27 cellular contexts compared by ENCODE assay signal in the genomic region with DNA sequence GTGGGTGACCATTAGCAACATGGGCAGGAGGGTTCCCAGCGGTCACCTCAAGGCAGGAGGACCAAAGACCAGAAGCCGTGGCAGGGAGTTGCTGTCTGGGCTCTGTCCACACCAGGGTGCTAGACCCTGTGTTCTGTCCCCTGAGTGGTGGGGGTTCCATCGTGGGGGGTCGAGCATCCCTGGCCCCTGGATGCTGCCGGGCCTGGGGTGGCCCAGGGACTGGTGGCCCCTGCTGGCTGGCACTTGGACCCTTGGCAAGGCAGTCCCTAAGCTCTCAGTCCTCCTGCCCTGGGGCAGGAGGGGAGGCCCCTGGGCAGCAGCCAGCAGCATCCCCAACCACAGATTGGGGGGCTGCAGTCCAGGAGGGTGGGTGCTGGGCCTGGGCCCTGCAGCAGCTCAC. TPM values are rescaled to one million over a fixed set of nuclear protein-coding genes. Genes with fewer than 3 reads are reported as not detected.
DNase-seq lines count a peak whose midpoint lies in the region; ATAC-seq, FAIRE-seq and TF ChIP-seq lines count a peak whose summit lies in the region.
"Had no signal": no experiment of that assay in that cellular context is flagged by ENCODE, and none has a peak within 500 bp of the region (broad histone marks: within the 10 kb centered on the region; RNA-seq: fewer than 3 reads in every experiment).

No MANE protein-coding gene starts in this region.

- POLR2A ChIA-PET in A549 (lab: Yijun Ruan, JAX) = no interaction called here

- TF ChIP-seq RAD21 in A549 (conservative IDR thresholded peaks at IDR 0.05 in 1 of 2, IDR thresholded peaks at IDR 0.05 in 1 of 2) = no peak

- H3K9ac ChIP-seq in astrocyte (ENCODE audit: low read length) = peak overlapping the region; percentile 23

- TF ChIP-seq EP300 in A549 (IDR thresholded peaks at IDR 0.05) = no peak

- H3K9me3 Mint-ChIP-seq in Calu3 (ENCODE audit: low read depth, unreplicated experiment) = no peaks in the 10 kb centered on the region
- H3K9me3 Mint-ChIP-seq in astrocyte (ENCODE audit: unreplicated experiment) = no peaks in the 10 kb centered on the region
- H3K9me3 Mint-ChIP-seq: CD4-positive, alpha-beta memory T cell had no signal

- H3K4me2 ChIP-seq in A549 (peak overlapping the region; percentile 30), astrocyte (ENCODE audit: low read length) (no peak overlapping the region), osteoblast (ENCODE audit: insufficient read depth, low read length) (no peak overlapping the region)

- no peaks in the 10 kb centered on the region for H3K27me3 Mint-ChIP-seq in Calu3 (ENCODE audit: unreplicated experiment)
- peaks cover 14% of the 10 kb centered on the region for H3K27me3 Mint-ChIP-seq in astrocyte (ENCODE audit: low read depth, unreplicated experiment)
- H3K27me3 Mint-ChIP-seq: CD4-positive, alpha-beta memory T cell had no signal

- H3K79me2 ChIP-seq in astrocyte (ENCODE audit: insufficient read depth, low read length) (no peaks in the 10 kb centered on the region), osteoblast (ENCODE audit: insufficient read depth, low read length) (no peaks in the 10 kb centered on the region)

- peak overlapping the region; percentile 87 for H3K27ac Mint-ChIP-seq in Calu3 (ENCODE audit: unreplicated experiment)
- H3K27ac Mint-ChIP-seq in astrocyte (ENCODE audit: unreplicated experiment) = no peak overlapping the region
- H3K27ac Mint-ChIP-seq: CD4-positive, alpha-beta memory T cell had no signal

- intact Hi-C loops in Calu3 (cut with micrococcal nuclease; ENCODE audit: unreplicated experiment) = no loop called here

- no peak for FAIRE-seq in A549 (lab: Jason Lieb, UNC)
- FAIRE-seq in astrocyte (lab: Jason Lieb, UNC) = no peak
- FAIRE-seq: A204.1, GM12891, H54 had no signal

- no peak for DNase-seq in A549 (ENCODE audit: low read depth in 1 of 2, low spot score in 1 of 2)
- no peak for DNase-seq in Calu3
- DNase-seq in astrocyte (ENCODE audit: low read depth) = no peak
- peak; percentile 39 for DNase-seq in osteoblast (ENCODE audit: insufficient read length, low spot score, missing footprints)
- DNase-seq in DMS53 (lab: John Stamatoyannopoulos, UW) = no peak
- DNase-seq in iPS-NIHi11 (ENCODE audit: low spot score) = no peak
- DNase-seq: C1 segment of cervical spinal cord; CD4-positive, alpha-beta memory T cell; COR-L47; DMS 273 treated with DMSO at 0.1 percent for 48 hours; DMS79 treated with DMSO at 0.1 percent for 48 hours; GF-D8; KBM-7; MV-4-11; NCI-H1105; NCI-H1436 treated with DMSO at 0.1 percent for 48 hours; NCI-H187 treated with DMSO at 0.1 percent for 48 hours; NCI-H2171 treated with DMSO at 0.1 percent for 48 hours; NCI-H345; NCI-H510A treated with DMSO at 0.1 percent for 48 hours; NCI-H774 had no signal

- TF ChIP-seq CTCF in A549 (IDR thresholded peaks at IDR 0.05) (no peak), Calu3 (IDR thresholded peaks at IDR 0.05; ENCODE audit: unreplicated experiment) (no peak), astrocyte (IDR thresholded peaks at IDR 0.05; ENCODE audit: insufficient read depth, low read depth, low read length) (no peak), osteoblast (IDR thresholded peaks at IDR 0.05; ENCODE audit: extremely low read depth, low read depth, low read length) (no peak)

- no peak for TF ChIP-seq POLR2A in A549 (IDR thresholded peaks at IDR 0.05; ENCODE audit: low read length)

- CTCF ChIA-PET in A549 (lab: Yijun Ruan, JAX) (interaction anchor here (1.2 kb wide), 1 partner anchor 42 kb away, joined by 3 read pairs; no protein-coding TSS in a partner anchor), Calu3 (lab: Charles Lee) (interaction anchor here (1.0 kb wide), 1 partner anchor 54 kb away, joined by 3 read pairs; no protein-coding TSS in a partner anchor)

- H2AFZ ChIP-seq in astrocyte (ENCODE audit: low read depth, low read length) = no peak overlapping the region
- no peak overlapping the region for H2AFZ ChIP-seq in osteoblast (ENCODE audit: low read length)

- H3K9me3 ChIP-seq in A549 (no peaks in the 10 kb centered on the region), astrocyte (ENCODE audit: insufficient read depth, low read depth, low read length) (no peaks in the 10 kb centered on the region), osteoblast (ENCODE audit: low read depth, low read length) (no peaks in the 10 kb centered on the region)
- H3K9me3 ChIP-seq: SJSA1 had no signal

- peaks cover 6% of the 10 kb centered on the region for H3K27me3 ChIP-seq in astrocyte (ENCODE audit: insufficient read depth, low read length)
- peaks cover 16% of the 10 kb centered on the region for H3K27me3 ChIP-seq in osteoblast (ENCODE audit: insufficient read depth, low read length)

- no peaks in the 10 kb centered on the region for H3K36me3 ChIP-seq in astrocyte (ENCODE audit: insufficient read depth, low read length)
- no peaks in the 10 kb centered on the region for H3K36me3 ChIP-seq in osteoblast (ENCODE audit: insufficient read depth, low read length)
- H3K36me3 ChIP-seq: SJSA1 had no signal

- H3K36me3 Mint-ChIP-seq in Calu3 (ENCODE audit: insufficient read depth, unreplicated experiment) = peaks cover 21% of the 10 kb centered on the region
- H3K36me3 Mint-ChIP-seq in astrocyte (ENCODE audit: low read depth, unreplicated experiment) = no peaks in the 10 kb centered on the region

- ATAC-seq in A549 = no peak; a peak in 1 of 6 replicates
- ATAC-seq in HG03342 (IDR thresholded peaks at IDR 0.05; ENCODE audit: unreplicated experiment) = no peak

- peaks cover 5% of the 10 kb centered on the region for H4K20me1 ChIP-seq in astrocyte (ENCODE audit: insufficient read depth, low read length)
- H4K20me1 ChIP-seq in osteoblast (ENCODE audit: insufficient read depth, low read length) = peaks cover 4% of the 10 kb centered on the region

- H3K4me1 ChIP-seq in A549 (peaks cover 20% of the 10 kb centered on the region), astrocyte (ENCODE audit: insufficient read depth, low read length) (peaks cover 16% of the 10 kb centered on the region), osteoblast (ENCODE audit: insufficient read depth, low read length) (peaks cover 2% of the 10 kb centered on the region)

- H3K4me3 ChIP-seq in A549 (no peak overlapping the region), astrocyte (ENCODE audit: insufficient read depth, low read depth, low read length) (no peak overlapping the region), osteoblast (ENCODE audit: insufficient read depth, low read length) (no peak overlapping the region)
- H3K4me3 ChIP-seq: SJSA1 had no signal

- H3K4me3 Mint-ChIP-seq in Calu3 (ENCODE audit: low read depth, unreplicated experiment) (no peak overlapping the region), astrocyte (ENCODE audit: unreplicated experiment) (no peak overlapping the region)
- H3K4me3 Mint-ChIP-seq: CD4-positive, alpha-beta memory T cell had no signal

- WGBS in A549 (ENCODE audit: missing lambda C conversion rate) = no CpG with 5 or more reads among the region's 5 CpGs

- peak overlapping the region in 1 of 2 experiments; percentile 67; a peak in 3 of 6 replicates for H3K27ac ChIP-seq in A549
- H3K27ac ChIP-seq in astrocyte (ENCODE audit: low read depth, low read length) = no peak overlapping the region
- no peak overlapping the region for H3K27ac ChIP-seq in osteoblast (ENCODE audit: low read depth, low read length)
- H3K27ac ChIP-seq: SJSA1 had no signal

- BruUV-seq in Calu3 (replicated peaks; lab: Mats Ljungman, UMichigan) = no TSS peak

- peaks cover 31% of the 10 kb centered on the region for H3K4me1 Mint-ChIP-seq in Calu3 (ENCODE audit: low read depth, unreplicated experiment)
- H3K4me1 Mint-ChIP-seq in astrocyte (ENCODE audit: low read depth, unreplicated experiment) = peaks cover 7% of the 10 kb centered on the region

TF ChIP-seq in A549, 52 proteins besides CTCF, POLR2A, EP300 and RAD21:
- TF ChIP-seq EHF (CRISPR knock-in tag; IDR thresholded peaks at IDR 0.05) (no peak), JUN (IDR thresholded peaks at IDR 0.05) (no peak), JUNB (IDR thresholded peaks at IDR 0.05) (no peak)

RNA-seq across cellular contexts. Expression of a gene that starts 13.4 kb away (rescaled TPM):
- 3.3 and 3.8 TPM in 2 replicates for polyA plus RNA-seq in A549 (2011; rRNA removed)
- polyA plus RNA-seq in A549 (2012; cell fraction: cytosol; rRNA removed) = 4.6 and 5.2 TPM in 2 replicates
- polyA plus RNA-seq in A549 (2012; cell fraction: nucleus; rRNA removed) = 16.2 and 18.8 TPM in 2 replicates
- polyA plus RNA-seq in A549 (2017; fragmentation: RNase III; extraction: RNeasy Plus Mini Kit Qiagen cat#74134 plus additional on column Dnase treatment) = 1.2 to 1.5 TPM (median 1.4 TPM) in 3 replicates
- 2.9 and 3.6 TPM in 2 replicates for polyA minus RNA-seq in A549 (2011; rRNA and poly(A)+ RNA removed)
- total RNA-seq in Calu3 (2022) = 124 and 127 TPM in 2 replicates
- 1.3 and 2.8 TPM in 2 replicates for total RNA-seq in astrocyte
- total RNA-seq in osteoblast = 0.29 and 0.36 TPM in 2 replicates
- total RNA-seq: LHCN-M2, SJSA1 had no signal
- polyA plus RNA-seq: CD4-positive, alpha-beta memory T cell had no signal

RNA-seq across cellular contexts. Expression of a gene that starts 37.0 kb away (rescaled TPM):
- 7.1 and 8.5 TPM in 2 replicates for polyA plus RNA-seq in A549 (2011; rRNA removed)
- polyA plus RNA-seq in A549 (2012; cell fraction: cytosol; rRNA removed) = 14.8 and 25.1 TPM in 2 replicates
- polyA plus RNA-seq in A549 (2012; cell fraction: nucleus; rRNA removed) = 35.0 and 39.1 TPM in 2 replicates
- polyA plus RNA-seq in A549 (2017; fragmentation: RNase III; extraction: RNeasy Plus Mini Kit Qiagen cat#74134 plus additional on column Dnase treatment) = 15.7 to 19.5 TPM (median 17.7 TPM) in 3 replicates
- 9.0 and 12.0 TPM in 2 replicates for polyA minus RNA-seq in A549 (2011; rRNA and poly(A)+ RNA removed)
- 12.5 and 14.1 TPM in 2 replicates for total RNA-seq in Calu3 (2022)
- 21.3 and 23.6 TPM in 2 replicates for total RNA-seq in astrocyte
- total RNA-seq in osteoblast = 13.0 and 14.8 TPM in 2 replicates

Comparison
In these comparisons a context has a peak if more than half of its experiments do, and no peak if none do; other contexts are left out.
1. RNA of a gene that starts 13.4 kb away (total RNA-seq): 124 to 127 TPM in Calu3; 1.3 to 2.8 TPM in astrocyte and 0.29 to 0.36 TPM in osteoblast; every median in the first group is over 10 times any median in the second.